7 cellular contexts compared by ENCODE assay signal in genomic region chr5:119780145-119780544, GRCh38.
DNase-seq lines count a peak whose midpoint lies in the region; ATAC-seq and TF ChIP-seq lines count a peak whose summit lies in the region.
"Not testable (repeated sequence)": the region's sequence is repeated elsewhere in the genome, so short reads cannot be mapped to it uniquely, and the experiment has no call there.

No MANE protein-coding gene starts in this region.

- POLR2A ChIA-PET in HEK293T (lab: Yijun Ruan, JAX); WTC11 (lab: Charles Lee): not testable (repeated sequence)

- H3K4me1 ChIP-seq in DND-41 (ENCODE audit: insufficient read depth, low read length) = peaks cover 10% of the 10 kb centered on the region; the same call in 1 of the 2 replicates
- H3K4me1 ChIP-seq in GM23338 (ENCODE audit: insufficient read depth); endodermal cell (ENCODE audit: control insufficient read depth, insufficient read depth, low read length): not testable (repeated sequence)

- H3K27me3 ChIP-seq in DND-41 (ENCODE audit: insufficient read depth, low read length, poor library complexity); GM23338 (ENCODE audit: insufficient read depth); endodermal cell (ENCODE audit: control insufficient read depth, insufficient read depth, low read length, poor library complexity, severe bottlenecking): not testable (repeated sequence)

- H3K4me3 ChIP-seq in DND-41 (ENCODE audit: low read depth in 1 of 2, low read length in 2 of 2); GM23338; endodermal cell (ENCODE audit: low read length): not testable (repeated sequence)

- not testable (repeated sequence) for H3K36me3 Mint-ChIP-seq in GM23338 (ENCODE audit: low read depth); WTC11; endodermal cell (ENCODE audit: low read depth); neural crest cell (ENCODE audit: low read depth)

- H3F3A ChIP-seq in GM23338 (replicated peaks; ENCODE audit: low read depth) = not testable (repeated sequence)

- not testable (repeated sequence) for H3K4me1 Mint-ChIP-seq in GM23338, endodermal cell, neural crest cell
- peaks cover 16% of the 10 kb centered on the region for H3K4me1 Mint-ChIP-seq in WTC11

- not testable (repeated sequence) for H3K9ac ChIP-seq in DND-41 (ENCODE audit: low read depth, low read length); endodermal cell (ENCODE audit: extremely low read depth, low read length, poor library complexity, severe bottlenecking)

- WGBS in endodermal cell (ENCODE audit: insufficient coverage in 1 of 2, insufficient read length in 1 of 2), 2 experiments = 78 to 79% methylated on average over 9 to 15 of the region's 15 CpGs

- H3K9me2 ChIP-seq in GM23338 (ENCODE audit: insufficient read depth) = not testable (repeated sequence)

- CTCF ChIA-PET in HEK293T (lab: Yijun Ruan, JAX) (interaction anchor here (0.6 kb wide), 1 partner anchor 608 kb away, joined by 3 read pairs; no protein-coding TSS in a partner anchor), WTC11 (lab: Charles Lee) (interaction anchor here (1.7 kb wide), 1 partner anchor 310 kb away, joined by 3 read pairs; no protein-coding TSS in a partner anchor)

- not testable (repeated sequence) for H3K4me3 Mint-ChIP-seq in GM23338
- H3K4me3 Mint-ChIP-seq in WTC11 (peak overlapping the region; percentile 49), endodermal cell (peak overlapping the region; percentile 44), neural crest cell (peak overlapping the region; percentile 60)

- not testable (repeated sequence) for H2AFZ ChIP-seq in DND-41 (ENCODE audit: low read depth, low read length); GM23338

- H3K9me3 ChIP-seq in DND-41 (ENCODE audit: insufficient read depth, low read length, severe bottlenecking); endodermal cell (ENCODE audit: control insufficient read depth, low read length): not testable (repeated sequence)

- not testable (repeated sequence) for H3K27ac Mint-ChIP-seq in GM23338; WTC11; neural crest cell (ENCODE audit: unreplicated experiment)
- H3K27ac Mint-ChIP-seq in endodermal cell = peak overlapping the region; percentile 78

- not testable (repeated sequence) for H3K79me2 ChIP-seq in DND-41 (ENCODE audit: insufficient read depth, low read length); GM23338 (replicated peaks; ENCODE audit: insufficient read depth)

- not testable (repeated sequence) for TF ChIP-seq CTCF in DND-41 (IDR thresholded peaks at IDR 0.05; ENCODE audit: borderline replicate concordance, extremely low read depth, low read length, poor library complexity, severe bottlenecking); GM23338 (conservative IDR thresholded peaks at IDR 0.05; ENCODE audit: low read depth in 2 of 2); WTC11 (IDR thresholded peaks at IDR 0.05); endodermal cell (conservative IDR thresholded peaks at IDR 0.05); neural crest cell (conservative IDR thresholded peaks at IDR 0.05)

- not testable (repeated sequence) for H3K27ac ChIP-seq in DND-41 (ENCODE audit: low read length); GM23338 (ENCODE audit: low read depth); endodermal cell (ENCODE audit: low read depth, low read length)

- H3K4me2 ChIP-seq in DND-41 (ENCODE audit: insufficient read depth, low read length) = not testable (repeated sequence)
- peak overlapping the region; percentile 60; the same call in 1 of the 2 replicates for H3K4me2 ChIP-seq in GM23338

- not testable (repeated sequence) for H3K27me3 Mint-ChIP-seq in GM23338 (ENCODE audit: insufficient read depth, low read depth, poor library complexity); WTC11 (ENCODE audit: low read depth); endodermal cell (ENCODE audit: insufficient read depth); neural crest cell (ENCODE audit: low read depth)

- H3K9me3 Mint-ChIP-seq in GM23338, WTC11, neural crest cell: not testable (repeated sequence)
- peaks cover 14% of the 10 kb centered on the region for H3K9me3 Mint-ChIP-seq in endodermal cell

- not testable (repeated sequence) for H3K36me3 ChIP-seq in DND-41 (ENCODE audit: insufficient read depth, low read length); GM23338 (ENCODE audit: insufficient read depth); endodermal cell (ENCODE audit: control insufficient read depth, insufficient read depth, low read length)

- not testable (repeated sequence) for H4K20me1 ChIP-seq in DND-41 (ENCODE audit: insufficient read depth, low read length); GM23338 (replicated peaks; ENCODE audit: insufficient read depth)

- not testable (repeated sequence) for ATAC-seq in DND-41 (ENCODE audit: insufficient read depth, low read depth); GM23338; WTC11

- DNase-seq in DND-41 (peak; percentile 39), NCI-H748 (lab: John Stamatoyannopoulos, UW; ENCODE audit: unreplicated experiment) (peak; percentile 43), WTC11 (ENCODE audit: low spot score) (peak; percentile 22)
- DNase-seq in GM23338 (ENCODE audit: low spot score); HEK293T (ENCODE audit: extremely low spot score); endodermal cell; neural crest cell (ENCODE audit: low read depth, low spot score): not testable (repeated sequence)

TF ChIP-seq in HEK293T, 16 proteins besides CTCF, POLR2A, EP300 and RAD21:
- peak; percentile 42 for TF ChIP-seq L3MBTL2 (conservative IDR thresholded peaks at IDR 0.05)

TF ChIP-seq in WTC11, 78 proteins besides CTCF, POLR2A, EP300 and RAD21:
- TF ChIP-seq TEAD1 (CRISPR knock-in tag; IDR thresholded peaks at IDR 0.05) (0 out of 2 replicates have a peak, but pooled peaks have one; percentile 48), ZNF281 (CRISPR knock-in tag; IDR thresholded peaks at IDR 0.05) (peak; percentile 75; the same call in 1 of the 2 replicates), FOXK1 (CRISPR knock-in tag; IDR thresholded peaks at IDR 0.05) (peak; percentile 40; the same call in 1 of the 2 replicates), FOXP1 (CRISPR knock-in tag; IDR thresholded peaks at IDR 0.05; ENCODE audit: borderline replicate concordance) (0 out of 2 replicates have a peak, but pooled peaks have one; percentile 18), FOXP4 (CRISPR knock-in tag; IDR thresholded peaks at IDR 0.05) (peak; percentile 46; the same call in 1 of the 2 replicates)
